ENCODE assay signal across 16 cellular contexts in the genomic region with DNA sequence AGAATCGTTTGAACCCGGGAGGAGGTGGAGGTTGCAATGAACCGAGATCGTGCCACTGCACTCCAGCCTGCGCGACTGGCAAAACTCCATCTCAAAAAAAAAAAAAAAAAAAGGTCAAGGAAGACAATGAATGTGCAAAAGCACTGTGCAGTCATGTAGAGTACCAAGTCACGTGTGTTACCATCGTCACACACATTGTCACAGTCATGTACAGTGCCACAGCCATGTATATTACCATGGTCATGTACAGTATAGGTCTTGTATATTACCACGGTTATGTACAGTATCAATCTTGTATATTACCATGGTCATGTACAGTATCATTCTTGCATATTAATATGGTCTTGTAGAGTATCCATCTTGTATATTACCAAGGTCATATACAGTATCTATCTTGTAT. TPM values are rescaled to one million over a fixed set of nuclear protein-coding genes. Genes with fewer than 3 reads are reported as not detected.
DNase-seq lines count a peak whose midpoint lies in the region; ATAC-seq and TF ChIP-seq lines count a peak whose summit lies in the region.
"Had no signal": no experiment of that assay in that cellular context is flagged by ENCODE, and none has a peak within 500 bp of the region (broad histone marks: within the 10 kb centered on the region; RNA-seq: fewer than 3 reads in every experiment).

No MANE protein-coding gene starts in this region.

- H3K9ac ChIP-seq in mesenchymal stem cell (ENCODE audit: low read length): no peak overlapping the region

- peaks cover 13% of the 10 kb centered on the region for H3K27me3 Mint-ChIP-seq in CD4-positive, CD25-positive, alpha-beta regulatory T cell
- H3K27me3 Mint-ChIP-seq in Calu3 (ENCODE audit: unreplicated experiment): no peaks in the 10 kb centered on the region
- no peaks in the 10 kb centered on the region for H3K27me3 Mint-ChIP-seq in activated naive CD8-positive, alpha-beta T cell treated with anti-CD3 and anti-CD28 coated beads for 36 hours
- H3K27me3 Mint-ChIP-seq in naive thymus-derived CD8-positive, alpha-beta T cell: no peaks in the 10 kb centered on the region
- H3K27me3 Mint-ChIP-seq: activated CD8-positive, alpha-beta memory T cell treated with anti-CD3 and anti-CD28 coated beads, Interleukin-2, amount 10 ng/mL, durations not matched to agents 7 days and 5 days had no signal

- no peak overlapping the region for H3K23ac ChIP-seq in mesenchymal stem cell (ENCODE audit: low read length in 2 of 2)

- H3K18ac ChIP-seq in mesenchymal stem cell (ENCODE audit: low read depth in 1 of 2, low read length in 2 of 2): no peak overlapping the region

- H2BK120ac ChIP-seq in mesenchymal stem cell (ENCODE audit: low read depth, low read length): no peak overlapping the region

- H3K4me3 ChIP-seq in CD4-positive, CD25-positive, alpha-beta regulatory T cell (ENCODE audit: low read depth, low read length): no peak overlapping the region
- no peak overlapping the region for H3K4me3 ChIP-seq in mesenchymal stem cell (ENCODE audit: insufficient read depth in 1 of 2, low read depth in 1 of 2, low read length in 2 of 2)
- H3K4me3 ChIP-seq: SJSA1 had no signal

- ATAC-seq in CD4-positive, CD25-positive, alpha-beta regulatory T cell (ENCODE audit: low read depth in 2 of 2): no peak
- ATAC-seq in naive thymus-derived CD8-positive, alpha-beta T cell: no peak

- no peak overlapping the region for H2AFZ ChIP-seq in mesenchymal stem cell (ENCODE audit: low read depth, low read length)

- intact Hi-C loops in Calu3 (cut with micrococcal nuclease; ENCODE audit: unreplicated experiment): loop anchor here (2.0 kb wide), 1 partner anchor 14 kb away; the partner anchor contains the start of gene DHRS3

- no peak overlapping the region for H2BK5ac ChIP-seq in mesenchymal stem cell (ENCODE audit: low read depth, low read length, poor library complexity, severe bottlenecking)

- H3K9me3 Mint-ChIP-seq in CD4-positive, CD25-positive, alpha-beta regulatory T cell: peaks cover 0 to 7% (median 0%) of the 10 kb centered on the region in 7 donors
- H3K9me3 Mint-ChIP-seq in Calu3 (ENCODE audit: low read depth, unreplicated experiment): no peaks in the 10 kb centered on the region
- peaks cover 12% of the 10 kb centered on the region for H3K9me3 Mint-ChIP-seq in activated naive CD8-positive, alpha-beta T cell treated with anti-CD3 and anti-CD28 coated beads for 36 hours
- peaks cover 0 to 5% (median 0%) of the 10 kb centered on the region in 9 donors for H3K9me3 Mint-ChIP-seq in naive thymus-derived CD8-positive, alpha-beta T cell

- peaks cover 15% of the 10 kb centered on the region for H3K36me3 Mint-ChIP-seq in CD4-positive, CD25-positive, alpha-beta regulatory T cell
- H3K36me3 Mint-ChIP-seq in Calu3 (ENCODE audit: insufficient read depth, unreplicated experiment): peaks cover 95% of the 10 kb centered on the region
- H3K36me3 Mint-ChIP-seq in activated naive CD8-positive, alpha-beta T cell treated with anti-CD3 and anti-CD28 coated beads for 36 hours: peaks cover 78% of the 10 kb centered on the region
- peaks cover 9 to 35% (median 19%) of the 10 kb centered on the region in 3 donors for H3K36me3 Mint-ChIP-seq in naive thymus-derived CD8-positive, alpha-beta T cell

- CTCF ChIA-PET in Calu3 (lab: Charles Lee): interaction anchor here (1.4 kb wide), 1 partner anchor 11 kb away, joined by 8 read pairs; no protein-coding TSS in a partner anchor

- H3K4me1 ChIP-seq in CD4-positive, CD25-positive, alpha-beta regulatory T cell (ENCODE audit: control insufficient read depth, insufficient read depth, low read length, poor library complexity, severe bottlenecking): peaks cover 23% of the 10 kb centered on the region
- H3K4me1 ChIP-seq in mesenchymal stem cell (ENCODE audit: control insufficient read depth, insufficient read depth, low read depth, low read length): peaks cover 9% of the 10 kb centered on the region

- H3K36me3 ChIP-seq in CD4-positive, CD25-positive, alpha-beta regulatory T cell (ENCODE audit: control insufficient read depth, insufficient read depth, low read length): peaks cover 2% of the 10 kb centered on the region
- H3K36me3 ChIP-seq in mesenchymal stem cell (ENCODE audit: control insufficient read depth in 1 of 2, insufficient read depth in 2 of 2, low read depth in 1 of 2, low read length in 2 of 2): no peaks in the 10 kb centered on the region
- H3K36me3 ChIP-seq: neutrophil, SJSA1 had no signal

- no peak for DNase-seq in CD4-positive, CD25-positive, alpha-beta regulatory T cell
- DNase-seq in Calu3 (no peak), mesenchymal stem cell (no peak), cerebellum (ENCODE audit: low spot score) (no peak)
- no peak for DNase-seq in activated naive CD8-positive, alpha-beta T cell treated with anti-CD3 and anti-CD28 coated beads for 36 hours
- no peak for DNase-seq in naive thymus-derived CD8-positive, alpha-beta T cell
- DNase-seq in stimulated activated naive CD4-positive, alpha-beta T cell (lab: John Stamatoyannopoulos, UW): no peak
- DNase-seq: cortex of kidney, DMS 273 treated with DMSO at 0.1 percent for 48 hours, NCI-H1105 had no signal

- peak overlapping the region; percentile 60 to 90 (median 73) for H3K27ac Mint-ChIP-seq in CD4-positive, CD25-positive, alpha-beta regulatory T cell
- H3K27ac Mint-ChIP-seq in Calu3 (ENCODE audit: unreplicated experiment): peak overlapping the region; percentile 93
- peak overlapping the region; percentile 82 for H3K27ac Mint-ChIP-seq in activated naive CD8-positive, alpha-beta T cell treated with anti-CD3 and anti-CD28 coated beads for 36 hours
- peak overlapping the region; percentile 78 to 95 (median 83) for H3K27ac Mint-ChIP-seq in naive thymus-derived CD8-positive, alpha-beta T cell

- POLR2A ChIA-PET in naive thymus-derived CD8-positive, alpha-beta T cell (lab: Charles Lee): interaction anchor here (0.5 to 11.2 kb wide), 7 partner anchors 9 to 240 kb away, joined by 3 to 269 read pairs (median 3); partner anchors contain the start of gene DHRS3

- no TSS peak for BruUV-seq in Calu3 (replicated peaks; lab: Mats Ljungman, UMichigan)

- H3K4me2 ChIP-seq in mesenchymal stem cell (ENCODE audit: low read length, poor library complexity, severe bottlenecking): no peak overlapping the region

- no peak overlapping the region for H2BK12ac ChIP-seq in mesenchymal stem cell (ENCODE audit: low read length in 2 of 2)

- no peaks in the 10 kb centered on the region for H3K27me3 ChIP-seq in CD4-positive, CD25-positive, alpha-beta regulatory T cell (ENCODE audit: control insufficient read depth, insufficient read depth, low read length)
- no peaks in the 10 kb centered on the region for H3K27me3 ChIP-seq in mesenchymal stem cell (ENCODE audit: control insufficient read depth in 1 of 2, insufficient read depth in 1 of 2, low read length in 2 of 2)
- H3K27me3 ChIP-seq: SJSA1 had no signal

- H3K9me3 ChIP-seq in CD4-positive, CD25-positive, alpha-beta regulatory T cell (ENCODE audit: control insufficient read depth in 2 of 2, low read length in 2 of 2): no peaks in the 10 kb centered on the region
- no peaks in the 10 kb centered on the region for H3K9me3 ChIP-seq in mesenchymal stem cell (ENCODE audit: control insufficient read depth, low read length)
- H3K9me3 ChIP-seq: neutrophil, SJSA1 had no signal

- no peak overlapping the region for H4K8ac ChIP-seq in mesenchymal stem cell (ENCODE audit: low read length)

- H3K4me1 Mint-ChIP-seq in CD4-positive, CD25-positive, alpha-beta regulatory T cell: peaks cover 10 to 69% (median 20%) of the 10 kb centered on the region in 4 donors
- H3K4me1 Mint-ChIP-seq in Calu3 (ENCODE audit: low read depth, unreplicated experiment): peaks cover 50% of the 10 kb centered on the region
- peaks cover 72% of the 10 kb centered on the region for H3K4me1 Mint-ChIP-seq in activated naive CD8-positive, alpha-beta T cell treated with anti-CD3 and anti-CD28 coated beads for 36 hours
- peaks cover 23 to 83% (median 63%) of the 10 kb centered on the region in 4 donors for H3K4me1 Mint-ChIP-seq in naive thymus-derived CD8-positive, alpha-beta T cell

- H2AK5ac ChIP-seq in mesenchymal stem cell (ENCODE audit: low read length, severe bottlenecking): no peak overlapping the region

- no peak overlapping the region for H2BK15ac ChIP-seq in mesenchymal stem cell (ENCODE audit: low read depth, poor library complexity, severe bottlenecking)

- H3K27ac ChIP-seq in CD4-positive, CD25-positive, alpha-beta regulatory T cell (ENCODE audit: insufficient read depth, low read length, poor library complexity, severe bottlenecking): no peak overlapping the region
- no peak overlapping the region for H3K27ac ChIP-seq in mesenchymal stem cell (ENCODE audit: low read length, poor library complexity, severe bottlenecking)
- H3K27ac ChIP-seq: foreskin keratinocyte, neutrophil, SJSA1 had no signal

- no peak overlapping the region for H3K14ac ChIP-seq in mesenchymal stem cell (ENCODE audit: low read length in 2 of 2)

- WGBS in mesenchymal stem cell: 67% methylated on average over 4 of the region's 9 CpGs

- H3K4ac ChIP-seq in mesenchymal stem cell (ENCODE audit: low read depth in 1 of 2, low read length in 2 of 2): no peak overlapping the region

- no peak overlapping the region for H4K91ac ChIP-seq in mesenchymal stem cell (ENCODE audit: low read length)

- no peak for TF ChIP-seq CTCF in Calu3 (IDR thresholded peaks at IDR 0.05; ENCODE audit: unreplicated experiment)

- peak overlapping the region in 1 of 4 donors; percentile 22 for H3K4me3 Mint-ChIP-seq in CD4-positive, CD25-positive, alpha-beta regulatory T cell
- peak overlapping the region; percentile 24 for H3K4me3 Mint-ChIP-seq in Calu3 (ENCODE audit: low read depth, unreplicated experiment)
- H3K4me3 Mint-ChIP-seq in activated naive CD8-positive, alpha-beta T cell treated with anti-CD3 and anti-CD28 coated beads for 36 hours: no peak overlapping the region
- H3K4me3 Mint-ChIP-seq in naive thymus-derived CD8-positive, alpha-beta T cell: peak overlapping the region in 6 of 10 donors; percentile 12 to 83 (median 66)

- no peaks in the 10 kb centered on the region for H3K79me1 ChIP-seq in mesenchymal stem cell (replicated peaks; ENCODE audit: low read length, poor library complexity, severe bottlenecking)

RNA-seq across cellular contexts. Expression of gene DHRS3, which starts 13.0 kb away (rescaled TPM):
- total RNA-seq in CD4-positive, CD25-positive, alpha-beta regulatory T cell: 15.2 TPM
- polyA plus RNA-seq in CD4-positive, CD25-positive, alpha-beta regulatory T cell: 10 to 100 TPM in 3 of 4 donors, 1 to 10 TPM in 1; 8.8 to 25.6 (median 16.1) TPM
- total RNA-seq in Calu3 (2022) (173 and 239 TPM in 2 replicates), cerebellum (23.6 TPM)
- 100 to 1,000 TPM; 163 to 167 TPM for total RNA-seq in activated naive CD8-positive, alpha-beta T cell treated with anti-CD3 and anti-CD28 coated beads for 36 hours
- total RNA-seq in naive thymus-derived CD8-positive, alpha-beta T cell: 10 to 100 TPM; 86.4 to 91.0 TPM
- polyA plus RNA-seq in naive thymus-derived CD8-positive, alpha-beta T cell: 10 to 100 TPM; 17.7 to 31.0 (median 20.4) TPM
- polyA plus RNA-seq in mesenchymal stem cell (2013, experiment 1 of 2): 0.30 TPM
- 0.34 TPM for polyA plus RNA-seq in mesenchymal stem cell (2013, experiment 2 of 2)

RNA-seq across cellular contexts. Expression of gene AADACL4, which starts 38.9 kb away (rescaled TPM):
- not detected for total RNA-seq in CD4-positive, CD25-positive, alpha-beta regulatory T cell
- not detected for polyA plus RNA-seq in CD4-positive, CD25-positive, alpha-beta regulatory T cell
- total RNA-seq in Calu3 (2022) (not detected in 2 replicates), cerebellum (not detected)
- total RNA-seq in activated naive CD8-positive, alpha-beta T cell treated with anti-CD3 and anti-CD28 coated beads for 36 hours: not detected
- total RNA-seq in naive thymus-derived CD8-positive, alpha-beta T cell: not detected
- not detected for polyA plus RNA-seq in naive thymus-derived CD8-positive, alpha-beta T cell
- polyA plus RNA-seq in mesenchymal stem cell (2013, experiment 1 of 2): not detected
- not detected for polyA plus RNA-seq in mesenchymal stem cell (2013, experiment 2 of 2)
- total RNA-seq: activated CD8-positive, alpha-beta memory T cell treated with anti-CD3 and anti-CD28 coated beads, Interleukin-2, amount 10 ng/mL, durations not matched to agents 7 days and 5 days; foreskin keratinocyte; LHCN-M2; mononuclear cell; SJSA1 had no signal
- polyA plus RNA-seq: foreskin keratinocyte had no signal
